Comparison of ENCODE assay signal across 15 cellular contexts in genomic region chr14:55702501-55702900, GRCh38.
DNase-seq lines count a peak whose midpoint lies in the region; ATAC-seq, FAIRE-seq and TF ChIP-seq lines count a peak whose summit lies in the region.
"Had no signal": no experiment of that assay in that cellular context is flagged by ENCODE, and none has a peak within 500 bp of the region (broad histone marks: within the 10 kb centered on the region; RNA-seq: fewer than 3 reads in every experiment).

No MANE protein-coding gene starts in this region.

- TF ChIP-seq RAD21 in GM12878 (IDR thresholded peaks at IDR 0.05; ENCODE audit: insufficient read depth, low read depth, low read length), result no peak

- no peak for TF ChIP-seq EP300 in GM12878 (IDR thresholded peaks at IDR 0.05; ENCODE audit: borderline replicate concordance in 1 of 2, control insufficient read depth in 1 of 2, low read depth in 2 of 2, low read length in 2 of 2)

- H3K27me3 ChIP-seq in A673 (replicated peaks; ENCODE audit: insufficient read depth, low read depth, low read length, poor library complexity) (no peaks in the 10 kb centered on the region), Karpas-422 (ENCODE audit: low read length) (no peaks in the 10 kb centered on the region), GM12878 (replicated peaks in 1 of 2; ENCODE audit: control insufficient read depth in 2 of 2, insufficient read depth in 2 of 2, low read length in 1 of 2) (no peaks in the 10 kb centered on the region)
- no peaks in the 10 kb centered on the region for H3K27me3 ChIP-seq in BLaER1 treated with 17β-estradiol and CSF1 and Interleukin-3, amounts not matched to agents 10 nM and 100 nM
- H3K27me3 ChIP-seq: BE2C had no signal

- H3K9me2 ChIP-seq in Karpas-422 (replicated peaks; ENCODE audit: insufficient read depth, low read length), result no peaks in the 10 kb centered on the region

- BruUV-seq in A673 (replicated peaks; lab: Mats Ljungman, UMichigan) (no TSS peak), GM12878 (replicated peaks; lab: Mats Ljungman, UMichigan) (no TSS peak)

- ATAC-seq in GM12878 (no peak), HG03280 (IDR thresholded peaks at IDR 0.05; ENCODE audit: unreplicated experiment) (no peak), GM21390 (IDR thresholded peaks at IDR 0.05; ENCODE audit: unreplicated experiment) (no peak)
- ATAC-seq: HCT116 had no signal

- TF ChIP-seq POLR2A in GM12878 (IDR thresholded peaks at IDR 0.05; ENCODE audit: low read depth, low read length), result no peak

- no peaks in the 10 kb centered on the region for H3K36me3 ChIP-seq in A673 (ENCODE audit: insufficient read depth, low read length, poor library complexity, severe bottlenecking)
- H3K36me3 ChIP-seq in BLaER1 treated with 17β-estradiol and CSF1 and Interleukin-3, amounts not matched to agents 10 nM and 100 nM, result peaks cover 0 to 14% (median 0%) of the 10 kb centered on the region in 11 experiments; a peak in 6 of 22 replicates
- no peaks in the 10 kb centered on the region; the same call in 1 of the 2 replicates for H3K36me3 ChIP-seq in Karpas-422 (ENCODE audit: insufficient read depth, low read length)
- H3K36me3 ChIP-seq in GM12878 (ENCODE audit: control insufficient read depth in 2 of 2, insufficient read depth in 2 of 2, low read length in 1 of 2), result no peaks in the 10 kb centered on the region
- H3K36me3 ChIP-seq: BE2C had no signal

- CTCF ChIA-PET in A673 (lab: Charles Lee), result no interaction called here
- CTCF ChIA-PET in GM12878 (lab: Yijun Ruan, JAX), result interaction anchor here (0.6 to 2.6 kb wide), 3 partner anchors 10 to 256 kb away, joined by 5 to 9 read pairs (median 8); no protein-coding TSS in a partner anchor

- SMC1A ChIA-PET in GM12878 (lab: Charles Lee; ENCODE audit: uncharacterized antibody, unreplicated experiment), result interaction anchor here (0.7 to 1.4 kb wide), 2 partner anchors 35 to 256 kb away, joined by 3 read pairs; no protein-coding TSS in a partner anchor

- in situ Hi-C loops in GM12878 (cut with MboI), result no loop called here

- RAD21 ChIA-PET in GM12878 (lab: Charles Lee; ENCODE audit: unreplicated experiment), result interaction anchor here (0.9 kb wide), 1 partner anchor 273 kb away, joined by 4 read pairs; no protein-coding TSS in a partner anchor

- POLR2A ChIA-PET in A673 (lab: Charles Lee; ENCODE audit: low non-redundant PET), result interaction anchor here (0.7 kb wide), 1 partner anchor 10 kb away, joined by 3 read pairs; no protein-coding TSS in a partner anchor
- POLR2A ChIA-PET in GM12878 (lab: Charles Lee), result no interaction called here

- H2AFZ ChIP-seq in Karpas-422 (ENCODE audit: low read length), result peak overlapping the region; percentile 70
- no peak overlapping the region for H2AFZ ChIP-seq in GM12878 (ENCODE audit: control insufficient read depth, low read depth, low read length)
- H2AFZ ChIP-seq: GM23248 had no signal

- H3K4me3 ChIP-seq in A673 (ENCODE audit: low read depth, low read length, poor library complexity, severe bottlenecking) (no peak overlapping the region), Karpas-422 (ENCODE audit: low read length) (peak overlapping the region; percentile 23), GM12878 (no peak overlapping the region)
- no peak overlapping the region for H3K4me3 ChIP-seq in BLaER1 treated with 17β-estradiol and CSF1 and Interleukin-3, amounts not matched to agents 10 nM and 100 nM
- H3K4me3 ChIP-seq: GM23248 had no signal

- peak overlapping the region in 8 of 11 experiments; percentile 31 to 73 (median 57); a peak in 16 of 22 replicates for H3K4me2 ChIP-seq in BLaER1 treated with 17β-estradiol and CSF1 and Interleukin-3, amounts not matched to agents 10 nM and 100 nM
- H3K4me2 ChIP-seq in Karpas-422 (ENCODE audit: low read depth, low read length, poor library complexity, severe bottlenecking) (peak overlapping the region; percentile 55), GM12878 (ENCODE audit: control insufficient read depth, insufficient read depth) (no peak overlapping the region)

- H3K27ac ChIP-seq in A673 (ENCODE audit: low read depth, low read length, poor library complexity, severe bottlenecking), result no peak overlapping the region
- H3K27ac ChIP-seq in BLaER1 treated with 17β-estradiol and CSF1 and Interleukin-3, amounts not matched to agents 10 nM and 100 nM, result no peak overlapping the region
- peak overlapping the region; percentile 50 for H3K27ac ChIP-seq in Karpas-422 (ENCODE audit: low read length)
- no peak overlapping the region for H3K27ac ChIP-seq in GM12878 (ENCODE audit: control insufficient read depth, insufficient read depth)
- H3K27ac ChIP-seq: GM23248 had no signal

- H4K20me1 ChIP-seq in BLaER1 treated with 17β-estradiol and CSF1 and Interleukin-3, amounts not matched to agents 10 nM and 100 nM, result no peaks in the 10 kb centered on the region
- no peaks in the 10 kb centered on the region for H4K20me1 ChIP-seq in Karpas-422 (ENCODE audit: insufficient read depth, low read depth, low read length)
- no peaks in the 10 kb centered on the region; the same call in 1 of the 2 replicates for H4K20me1 ChIP-seq in GM12878 (ENCODE audit: control insufficient read depth, insufficient read depth)

- H3K9me3 ChIP-seq in A673 (ENCODE audit: low read depth, low read length, poor library complexity, severe bottlenecking) (peaks cover 3% of the 10 kb centered on the region), Karpas-422 (ENCODE audit: low read length) (no peaks in the 10 kb centered on the region), GM12878 (replicated peaks; ENCODE audit: control insufficient read depth, insufficient read depth, low read length) (no peaks in the 10 kb centered on the region)
- H3K9me3 ChIP-seq in BLaER1 treated with 17β-estradiol and CSF1 and Interleukin-3, amounts not matched to agents 10 nM and 100 nM (replicated peaks in 1 of 11), result peaks cover 0 to 19% (median 13%) of the 10 kb centered on the region in 11 experiments; a peak in 19 of 22 replicates
- H3K9me3 ChIP-seq: BE2C, Caco-2 had no signal

- FAIRE-seq in GM12878 (lab: Jason Lieb, UNC), result no peak
- FAIRE-seq: A204.1, H54 had no signal

- no peak overlapping the region for H3K9ac ChIP-seq in BLaER1 treated with 17β-estradiol and CSF1 and Interleukin-3, amounts not matched to agents 10 nM and 100 nM
- H3K9ac ChIP-seq in Karpas-422 (ENCODE audit: low read length), result peak overlapping the region; percentile 44
- H3K9ac ChIP-seq in GM12878 (ENCODE audit: control insufficient read depth, insufficient read depth, low read length), result no peak overlapping the region
- H3K9ac ChIP-seq: GM23248 had no signal

- intact Hi-C loops in A673 (cut with micrococcal nuclease; ENCODE audit: unreplicated experiment) (no loop called here), GM12878 (cut with micrococcal nuclease; ENCODE audit: unreplicated experiment) (no loop called here)

- 7% methylated on average over 4 of the region's 4 CpGs for WGBS in GM12878 (ENCODE audit: insufficient coverage, insufficient replicate concordance, low lambda C conversion rate, missing lambda C conversion rate)

- DNase-seq in A673 (ENCODE audit: low spot score), result peak; percentile 55
- DNase-seq in Karpas-422, result peak; percentile 73
- no peak for DNase-seq in GM12878 (ENCODE audit: low read depth, low spot score)
- DNase-seq in T1000 (lab: John Stamatoyannopoulos, UW), result no peak
- DNase-seq: BE2C; Caco-2; CD8-positive, alpha-beta memory T cell; GM23248; KG1 had no signal

- peaks cover 6% of the 10 kb centered on the region for H3K4me1 ChIP-seq in A673 (ENCODE audit: insufficient read depth, low read length, poor library complexity, severe bottlenecking)
- peaks cover 13 to 53% (median 38%) of the 10 kb centered on the region in 10 experiments; a peak in 18 of 20 replicates for H3K4me1 ChIP-seq in BLaER1 treated with 17β-estradiol and CSF1 and Interleukin-3, amounts not matched to agents 10 nM and 100 nM
- H3K4me1 ChIP-seq in Karpas-422 (ENCODE audit: low read length), result peaks cover 48% of the 10 kb centered on the region
- no peaks in the 10 kb centered on the region; the same call in 1 of the 2 replicates for H3K4me1 ChIP-seq in GM12878 (ENCODE audit: control insufficient read depth, insufficient read depth, low read length)

- TF ChIP-seq CTCF in A673 (conservative IDR thresholded peaks at IDR 0.05; ENCODE audit: low read depth, low read length) (no peak), GM12878 (IDR thresholded peaks at IDR 0.05 in 2 of 3, conservative IDR thresholded peaks at IDR 0.05 in 1 of 3; ENCODE audit: control insufficient read depth in 2 of 3, extremely low read depth in 1 of 3, insufficient read depth in 1 of 3, low read depth in 3 of 3, low read length in 3 of 3) (no peak)

- H3K79me2 ChIP-seq in Karpas-422 (ENCODE audit: low read length), result no peaks in the 10 kb centered on the region
- H3K79me2 ChIP-seq in GM12878 (ENCODE audit: control insufficient read depth, insufficient read depth, low read length), result no peaks in the 10 kb centered on the region

TF ChIP-seq in GM12878, 131 proteins besides CTCF, POLR2A, EP300 and RAD21:
- TF ChIP-seq MEF2B (IDR thresholded peaks at IDR 0.05; ENCODE audit: partially characterized antibody, poor library complexity, severe bottlenecking) (peak; percentile 46), REST (IDR thresholded peaks at IDR 0.05; ENCODE audit: low read depth, low read length) (no peak)
TF ChIP-seq in GM12878: peak in this region for 1.

Comparison
In these comparisons a context has a peak if more than half of its experiments do, and no peak if none do; other contexts are left out.
1. DNase-seq: peak in A673 (single experiment) and Karpas-422 (single experiment); none in GM12878 (single experiment) and T1000 (single experiment).